24 cellular contexts compared by ENCODE assay signal in genomic region chr11:110776091-110776490, GRCh38.
"Had no signal": no experiment of that assay in that cellular context is flagged by ENCODE, and none has a peak within 500 bp of the region (broad histone marks: within the 10 kb centered on the region; RNA-seq: fewer than 3 reads in every experiment).

No MANE protein-coding gene starts in this region.

- H3K36me3 ChIP-seq: cardiac muscle cell, neural progenitor cell, uterus had no signal

- H3K27ac ChIP-seq: cardiac muscle cell, hepatocyte, neural progenitor cell, testis, uterus had no signal

- H3K4me3 ChIP-seq: cardiac muscle cell, hepatocyte, lung, neural progenitor cell, testis, uterus had no signal

- DNase-seq: activated CD4-positive, alpha-beta T cell treated with anti-CD3 and anti-CD28 coated beads, Interleukin-2, amount 50 U/mL, for 4 hours; activated CD8-positive, alpha-beta memory T cell treated with anti-CD3 and anti-CD28 coated beads for 24 hours; activated CD8-positive, alpha-beta memory T cell treated with anti-CD3 and anti-CD28 coated beads, Interleukin-2, amount 50 U/mL, for 4 hours; activated naive CD4-positive, alpha-beta T cell; activated naive CD8-positive, alpha-beta T cell treated with anti-CD3 and anti-CD28 coated beads, Interleukin-2, amount 10 ng/mL, durations not matched to agents 7 days and 5 days; activated T-cell treated with anti-CD3 and anti-CD28 coated beads, Interleukin-2, amount 50 U/mL, for 24 hours; amygdala; effector CD4-positive, alpha-beta T cell; erythroblast; glutamatergic neuron; immature natural killer cell; naive thymus-derived CD8-positive, alpha-beta T cell; posterior cingulate gyrus; small intestine; stimulated activated CD4-positive, alpha-beta T cell treated with anti-CD3 and anti-CD28 coated beads, Interleukin-2, amount 100 ng/mL, for 24 hours; testis; trophoblast cell; uterus had no signal

- ATAC-seq: naive thymus-derived CD8-positive, alpha-beta T cell; sciatic nerve; stimulated activated memory B cell treated with anti-CD40 and anti-IgM and Interleukin-4, amounts not matched to agents 10 μg/mL and 1 μg/mL and 100 μg/mL, for 72 hours had no signal

- H3K4me1 ChIP-seq: neural progenitor cell, testis, uterus had no signal

- H2AFZ ChIP-seq: hepatocyte, neural progenitor cell had no signal

- H3K79me2 ChIP-seq: hepatocyte had no signal

- H3K4me2 ChIP-seq: hepatocyte, neural progenitor cell had no signal

- H3K9ac ChIP-seq: neural progenitor cell had no signal

- H3K27me3 ChIP-seq: cardiac muscle cell, hepatocyte, neural progenitor cell, testis, uterus had no signal

- H3K9me3 ChIP-seq: testis, uterus had no signal
